Comparison of ENCODE assay signal across 8 cellular contexts in the genomic region with DNA sequence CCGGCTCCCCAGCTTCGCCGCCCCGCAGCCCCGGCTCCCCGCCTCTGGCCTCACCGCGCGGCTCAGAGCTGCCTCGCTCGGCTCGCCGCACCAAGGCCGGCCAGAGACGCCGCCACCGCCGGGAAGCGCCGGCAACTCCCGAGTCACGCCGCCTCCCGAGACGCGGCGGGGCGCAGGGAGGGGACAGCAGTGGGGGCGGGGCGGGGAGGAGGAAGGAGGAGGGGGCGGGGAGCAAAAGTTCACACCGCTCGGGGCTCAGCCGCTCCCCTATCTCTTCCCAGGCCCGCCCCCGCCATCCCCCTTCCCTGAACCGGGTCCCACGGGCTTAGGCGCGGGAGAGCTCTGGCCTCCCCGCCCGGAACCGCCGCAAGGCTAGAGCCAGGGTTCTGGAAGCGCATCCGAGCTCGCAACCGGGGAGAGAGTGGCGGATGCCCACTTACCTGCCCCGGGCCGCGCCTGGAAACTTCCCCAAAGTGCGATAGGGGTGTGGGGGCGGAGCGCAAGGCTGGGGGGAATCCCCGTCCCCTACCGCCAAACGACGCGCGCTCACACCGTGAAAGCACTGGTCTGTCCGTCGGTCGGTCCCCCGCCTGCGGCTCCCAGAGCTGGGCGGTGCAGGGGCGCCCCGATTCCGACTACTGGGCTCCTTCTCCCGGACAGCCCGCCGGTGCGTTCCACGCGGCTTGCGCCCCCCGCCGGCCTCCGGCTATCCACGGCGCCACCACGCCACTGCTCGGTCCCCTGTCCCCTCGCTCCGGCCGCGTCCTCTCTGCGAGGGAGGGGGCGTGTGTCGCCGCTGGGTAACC. TPM values are rescaled to one million over a fixed set of nuclear protein-coding genes. Genes with fewer than 3 reads are reported as not detected.
DNase-seq lines count a peak whose midpoint lies in the region; ATAC-seq and TF ChIP-seq lines count a peak whose summit lies in the region.

No MANE protein-coding gene starts in this region.

- H3K9me3 ChIP-seq in H9 (ENCODE audit: control insufficient read depth, low read depth, low read length), result no peaks in the 10 kb centered on the region
- H3K9me3 ChIP-seq in naive thymus-derived CD4-positive, alpha-beta T cell (ENCODE audit: control insufficient read depth in 2 of 3, low read length in 3 of 3), result no peaks in the 10 kb centered on the region

- DNase-seq in EH (ENCODE audit: low read depth) (peak; percentile 25), H9 (peak; percentile 66), WTC11 (ENCODE audit: low spot score) (peak; percentile 62), fibroblast of mammary gland (ENCODE audit: low read depth) (no peak), NCI-H446 (lab: John Stamatoyannopoulos, UW) (no peak), NCI-H128 (lab: John Stamatoyannopoulos, UW; ENCODE audit: unreplicated experiment) (no peak), hepatic stellate cell (ENCODE audit: low spot score) (no peak)
- DNase-seq in naive thymus-derived CD4-positive, alpha-beta T cell, result peak in 6 of 9 donors; percentile 13 to 51 (median 21)

- H3K4me2 ChIP-seq in H9 (ENCODE audit: insufficient read depth, insufficient read length, low read length), result peak overlapping the region; percentile 44

- H4K91ac ChIP-seq in H9 (ENCODE audit: insufficient read length, low read depth, low read length), result no peak overlapping the region

- H2BK20ac ChIP-seq in H9 (ENCODE audit: low read depth, low read length, poor library complexity, severe bottlenecking), result no peak overlapping the region

- TF ChIP-seq CTCF in H9 (conservative IDR thresholded peaks at IDR 0.05) (no peak), WTC11 (IDR thresholded peaks at IDR 0.05) (no peak), fibroblast of mammary gland (conservative IDR thresholded peaks at IDR 0.05; ENCODE audit: control insufficient read depth, insufficient read depth, low read depth, low read length) (no peak)

- H3K36me3 Mint-ChIP-seq in H9 (ENCODE audit: insufficient read depth in 1 of 3, low read depth in 3 of 3), result peaks cover 0 to 4% (median 1%) of the 10 kb centered on the region in 3 experiments; a peak in 3 of 7 replicates
- H3K36me3 Mint-ChIP-seq in WTC11, result no peaks in the 10 kb centered on the region; the same call in 1 of the 2 replicates
- H3K36me3 Mint-ChIP-seq in naive thymus-derived CD4-positive, alpha-beta T cell, result peaks cover 0 to 4% (median 0%) of the 10 kb centered on the region in 5 donors

- H3K27me3 Mint-ChIP-seq in H9 (ENCODE audit: low read depth), result peaks cover 79% of the 10 kb centered on the region
- peaks cover 61% of the 10 kb centered on the region for H3K27me3 Mint-ChIP-seq in WTC11 (ENCODE audit: low read depth)
- H3K27me3 Mint-ChIP-seq in naive thymus-derived CD4-positive, alpha-beta T cell, result peaks cover 23 to 70% (median 46%) of the 10 kb centered on the region in 5 donors

- H3K56ac ChIP-seq in H9 (ENCODE audit: insufficient read length, low read depth, low read length), result no peak overlapping the region

- H3K79me2 ChIP-seq in H9 (ENCODE audit: insufficient read depth, low read length), result no peaks in the 10 kb centered on the region

- no peak overlapping the region for H4K8ac ChIP-seq in H9 (replicated peaks; ENCODE audit: insufficient read length, low read depth, low read length)

- H3K27ac ChIP-seq in H9 (ENCODE audit: insufficient read length, low read depth, low read length), result no peak overlapping the region
- H3K27ac ChIP-seq in naive thymus-derived CD4-positive, alpha-beta T cell (ENCODE audit: low read depth, low read length), result no peak overlapping the region

- peaks cover 5 to 6% of the 10 kb centered on the region in 2 experiments for H3K9me3 Mint-ChIP-seq in H9
- H3K9me3 Mint-ChIP-seq in WTC11, result peaks cover 5% of the 10 kb centered on the region
- peaks cover 0 to 4% (median 0%) of the 10 kb centered on the region in 11 donors for H3K9me3 Mint-ChIP-seq in naive thymus-derived CD4-positive, alpha-beta T cell

- no peaks in the 10 kb centered on the region for H4K20me1 ChIP-seq in H9 (ENCODE audit: control insufficient read depth, insufficient read depth, insufficient read length)

- peak; percentile 48 for ATAC-seq in WTC11
- ATAC-seq in naive thymus-derived CD4-positive, alpha-beta T cell, result peak; percentile 78

- CTCF ChIA-PET in WTC11 (lab: Charles Lee), result interaction anchor here (0.6 to 7.3 kb wide), 6 partner anchors 10 to 296 kb away, joined by 3 to 64 read pairs (median 3); no protein-coding TSS in a partner anchor
- CTCF ChIA-PET in naive thymus-derived CD4-positive, alpha-beta T cell (lab: Charles Lee), result no interaction called here

- peaks cover 5% of the 10 kb centered on the region; the same call in 1 of the 2 replicates for H3K27me3 ChIP-seq in H9 (ENCODE audit: insufficient read depth, low read length)
- H3K27me3 ChIP-seq in naive thymus-derived CD4-positive, alpha-beta T cell (ENCODE audit: control insufficient read depth in 2 of 2, insufficient read depth in 2 of 2, low read length in 2 of 2), result no peaks in the 10 kb centered on the region

- H3K23ac ChIP-seq in H9 (ENCODE audit: insufficient read length, low read depth, low read length), result no peak overlapping the region

- H3K79me1 ChIP-seq in H9 (ENCODE audit: insufficient read depth, low read depth, low read length, poor library complexity, severe bottlenecking), result no peaks in the 10 kb centered on the region

- no peak overlapping the region for H3T11ph ChIP-seq in H9 (ENCODE audit: low read length)

- no peak overlapping the region for H2AK5ac ChIP-seq in H9 (ENCODE audit: insufficient read length, low read length)

- no peak overlapping the region for H2AFZ ChIP-seq in H9 (ENCODE audit: low read length)

- peak overlapping the region; percentile 47 for H3K4me3 ChIP-seq in fibroblast of mammary gland (ENCODE audit: control insufficient read depth, low read depth, low read length)
- no peak overlapping the region for H3K4me3 ChIP-seq in naive thymus-derived CD4-positive, alpha-beta T cell (ENCODE audit: low read length)

- H3K36me3 ChIP-seq in naive thymus-derived CD4-positive, alpha-beta T cell (ENCODE audit: control insufficient read depth in 2 of 3, insufficient read depth in 3 of 3, low read length in 3 of 3), result no peaks in the 10 kb centered on the region

- H3K4me1 ChIP-seq in H9 (ENCODE audit: insufficient read depth, low read length), result no peaks in the 10 kb centered on the region
- no peaks in the 10 kb centered on the region for H3K4me1 ChIP-seq in naive thymus-derived CD4-positive, alpha-beta T cell (ENCODE audit: control insufficient read depth in 2 of 2, insufficient read depth in 2 of 2, low read length in 2 of 2)

- peaks cover 19% of the 10 kb centered on the region for H3K23me2 ChIP-seq in H9 (ENCODE audit: insufficient read length, low read depth, low read length, poor library complexity, severe bottlenecking)

- H3K4me1 Mint-ChIP-seq in H9, result peaks cover 16 to 17% of the 10 kb centered on the region in 2 experiments
- H3K4me1 Mint-ChIP-seq in WTC11, result peaks cover 28% of the 10 kb centered on the region
- H3K4me1 Mint-ChIP-seq in naive thymus-derived CD4-positive, alpha-beta T cell, result peaks cover 0 to 10% (median 5%) of the 10 kb centered on the region in 7 donors

- POLR2A ChIA-PET in WTC11 (lab: Charles Lee), result interaction anchor here (0.5 kb wide), 1 partner anchor 197 kb away, joined by 3 read pairs; no protein-coding TSS in a partner anchor
- POLR2A ChIA-PET in naive thymus-derived CD4-positive, alpha-beta T cell (lab: Charles Lee), result no interaction called here

- H3K18ac ChIP-seq in H9 (ENCODE audit: insufficient read length, low read depth, low read length), result peak overlapping the region; percentile 23

- H4K5ac ChIP-seq in H9 (ENCODE audit: insufficient read length, low read depth, low read length), result no peak overlapping the region

- H2BK15ac ChIP-seq in H9 (ENCODE audit: low read depth, low read length), result no peak overlapping the region

- H3K27ac Mint-ChIP-seq in H9 (no peak overlapping the region), WTC11 (no peak overlapping the region)
- no peak overlapping the region for H3K27ac Mint-ChIP-seq in naive thymus-derived CD4-positive, alpha-beta T cell

- peak overlapping the region; percentile 71 for H3K14ac ChIP-seq in H9 (ENCODE audit: insufficient read depth, low read length)

- intact Hi-C loops in naive thymus-derived CD4-positive, alpha-beta T cell (cut with micrococcal nuclease), result loop anchor here in 1 of 2 donors (2.0 kb wide), 1 partner anchor 68 kb away; no protein-coding TSS in a partner anchor

- H3K9ac ChIP-seq in H9 (ENCODE audit: extremely low read depth, insufficient read length, low read length), result peak overlapping the region; percentile 6

- no peak overlapping the region for H3K4ac ChIP-seq in H9 (ENCODE audit: low read depth, low read length)

- WGBS in H9 (ENCODE audit: extremely low coverage, insufficient read length, low lambda C conversion rate), result no CpG with 5 or more reads among the region's 93 CpGs

- H3K4me3 Mint-ChIP-seq in H9 (peak overlapping the region; percentile 72 to 94), WTC11 (peak overlapping the region; percentile 79)
- H3K4me3 Mint-ChIP-seq in naive thymus-derived CD4-positive, alpha-beta T cell, result peak overlapping the region in 7 of 10 donors; percentile 27 to 84 (median 82)

- H2BK12ac ChIP-seq in H9 (ENCODE audit: insufficient read length, low read depth, low read length), result no peak overlapping the region

- no peak overlapping the region for H2BK120ac ChIP-seq in H9 (ENCODE audit: low read depth, low read length, poor library complexity, severe bottlenecking)

- no peak overlapping the region for H2BK5ac ChIP-seq in H9 (ENCODE audit: insufficient read length, low read length)

TF ChIP-seq in WTC11, 78 proteins besides CTCF, POLR2A, EP300 and RAD21 (continues in another document):
- TF ChIP-seq, protein P1, sequence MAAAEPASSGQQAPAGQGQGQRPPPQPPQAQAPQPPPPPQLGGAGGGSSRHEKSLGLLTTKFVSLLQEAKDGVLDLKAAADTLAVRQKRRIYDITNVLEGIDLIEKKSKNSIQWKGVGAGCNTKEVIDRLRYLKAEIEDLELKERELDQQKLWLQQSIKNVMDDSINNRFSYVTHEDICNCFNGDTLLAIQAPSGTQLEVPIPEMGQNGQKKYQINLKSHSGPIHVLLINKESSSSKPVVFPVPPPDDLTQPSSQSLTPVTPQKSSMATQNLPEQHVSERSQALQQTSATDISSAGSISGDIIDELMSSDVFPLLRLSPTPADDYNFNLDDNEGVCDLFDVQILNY (CRISPR knock-in tag; IDR thresholded peaks at IDR 0.05), result no peak

RNA-seq across cellular contexts. Expression of a gene that starts 0.9 kb away (rescaled TPM):
- total RNA-seq in H9 (2021) (6.8 and 8.7 TPM in 2 replicates), WTC11 (2021) (7.9 to 10.7 TPM (median 9.1 TPM) in 3 replicates)
- 10 to 100 TPM in 1 of 5 experiments, 1 to 10 TPM in 3, under 1 TPM in 1; 0.41 to 43.3 (median 2.4) TPM for total RNA-seq in naive thymus-derived CD4-positive, alpha-beta T cell
- under 1 TPM; 0.27 to 0.32 TPM for polyA plus RNA-seq in naive thymus-derived CD4-positive, alpha-beta T cell

Comparison
In these comparisons a context has a peak if more than half of its experiments do, and no peak if none do; other contexts are left out.
1. DNase-seq: peak in EH (single experiment), H9 (single experiment), WTC11 (single experiment) and naive thymus-derived CD4-positive, alpha-beta T cell (6 of 9); none in fibroblast of mammary gland (single experiment), NCI-H446 (0 of 2), NCI-H128 (single experiment) and hepatic stellate cell (single experiment).
2. Peak in every context shown above with its lines, with median percentiles within 50 percentile points of each other: H3K4me3 Mint-ChIP-seq.